27 cellular contexts compared by ENCODE assay signal in genomic region chr2:12348216-12348615, GRCh38.
"Had no signal": no experiment of that assay in that cellular context is flagged by ENCODE, and none has a peak within 500 bp of the region (broad histone marks: within the 10 kb centered on the region; RNA-seq: fewer than 3 reads in every experiment).

No MANE protein-coding gene starts in this region.

- ATAC-seq: activated naive CD8-positive, alpha-beta T cell treated with anti-CD3 and anti-CD28 coated beads, Interleukin-2, amount 50 U/mL, for 24 hours; activated T-cell treated with anti-CD3 and anti-CD28 coated beads, Interleukin-2, amount 50 U/mL, for 4 hours; K562 had no signal

- H3K4me3 ChIP-seq: cardiac muscle cell, K562, Peyer's patch had no signal

- H3K27ac ChIP-seq: cardiac muscle cell, Peyer's patch, VCaP had no signal

- H3K9me3 ChIP-seq: Peyer's patch had no signal

- H3K27me3 ChIP-seq: cardiac muscle cell, Peyer's patch had no signal

- H3K4me1 ChIP-seq: Peyer's patch had no signal

- H3K36me3 ChIP-seq: cardiac muscle cell, Peyer's patch had no signal

- DNase-seq: activated B cell treated with CpG ODN at 0.5 μM for 24 hours; activated CD4-positive, alpha-beta memory T cell treated with anti-CD3 and anti-CD28 coated beads for 36 hours; activated CD4-positive, alpha-beta T cell treated with anti-CD3 and anti-CD28 coated beads for 4 hours; activated CD4-positive, alpha-beta T cell treated with anti-CD3 and anti-CD28 coated beads, Interleukin-2, amount 50 U/mL, for 1 hour; activated CD4-positive, CD25-positive, alpha-beta regulatory T cell treated with anti-CD3 and anti-CD28 coated beads, Interleukin-2, amount 50 U/mL, for 72 hours; activated CD8-positive, alpha-beta memory T cell treated with anti-CD3 and anti-CD28 coated beads, Interleukin-2, amount 50 U/mL, for 4 hours; activated gamma-delta T cell treated with Interleukin-2 at 50 U/mL for 16 hours; activated naive CD4-positive, alpha-beta T cell treated with anti-CD3 and anti-CD28 coated beads, Interleukin-2, amount 10 ng/mL, durations not matched to agents 7 days and 5 days; activated naive CD8-positive, alpha-beta T cell treated with anti-CD3 and anti-CD28 coated beads, Interleukin-2, amount 50 U/mL, for 24 hours; activated T-cell treated with anti-CD3 and anti-CD28 coated beads for 4 hours; activated T-cell treated with anti-CD3 and anti-CD28 coated beads, Interleukin-2, amount 50 U/mL, for 4 hours; anterior cingulate cortex; NCI-H1105; NCI-H1417 treated with DMSO at 0.1 percent for 48 hours; NCI-H187 treated with DMSO at 0.1 percent for 48 hours; NCI-H345; NCI-H524 treated with DMSO at 0.1 percent for 48 hours; Peyer's patch; Right ventricle myocardium superior; RPMI8226; SW 1271; T-helper 1 cell; T-helper 2 cell; T-helper 9 cell had no signal
